ENCODE assay signal across 17 cellular contexts in genomic region chr1:101006553-101006952, GRCh38. TPM values are rescaled to one million over a fixed set of nuclear protein-coding genes. Genes with fewer than 3 reads are reported as not detected.
A peak's percentile ranks its signal among the peaks of the same experiment; 100 is the strongest.
DNase-seq lines count a peak whose midpoint lies in the region.
"Had no signal": no experiment of that assay in that cellular context is flagged by ENCODE, and none has a peak within 500 bp of the region (broad histone marks: within the 10 kb centered on the region; RNA-seq: fewer than 3 reads in every experiment).

No MANE protein-coding gene starts in this region.

- no peaks in the 10 kb centered on the region for H3K27me3 Mint-ChIP-seq in activated naive CD4-positive, alpha-beta T cell treated with anti-CD3 and anti-CD28 coated beads, Interleukin-2, amount 50 U/mL, for 24 hours
- no peaks in the 10 kb centered on the region for H3K27me3 Mint-ChIP-seq in T-helper 2 cell treated with Interferon-gamma antibody and Interleukin-4, amounts not matched to agents 5 μg/mL and 100 μg/mL, for 36 hours (ENCODE audit: low read depth)

- peaks cover 82% of the 10 kb centered on the region for H3K4me1 Mint-ChIP-seq in activated naive CD4-positive, alpha-beta T cell treated with anti-CD3 and anti-CD28 coated beads, Interleukin-2, amount 50 U/mL, for 24 hours
- peaks cover 54% of the 10 kb centered on the region for H3K4me1 Mint-ChIP-seq in T-helper 2 cell treated with Interferon-gamma antibody and Interleukin-4, amounts not matched to agents 5 μg/mL and 100 μg/mL, for 36 hours (ENCODE audit: low read depth)

- in situ Hi-C loops in ACHN (cut with HindIII; ENCODE audit: low pct_ligation_motif_present, low pct_unique_long_range_greater_than_20kb, low sequenced_read_pairs): no loop called here

- H3K36me3 Mint-ChIP-seq in activated naive CD4-positive, alpha-beta T cell treated with anti-CD3 and anti-CD28 coated beads, Interleukin-2, amount 50 U/mL, for 24 hours: peaks cover 42% of the 10 kb centered on the region
- peaks cover 58% of the 10 kb centered on the region for H3K36me3 Mint-ChIP-seq in T-helper 2 cell treated with Interferon-gamma antibody and Interleukin-4, amounts not matched to agents 5 μg/mL and 100 μg/mL, for 36 hours (ENCODE audit: low read depth)

- H3K27ac Mint-ChIP-seq in activated naive CD4-positive, alpha-beta T cell treated with anti-CD3 and anti-CD28 coated beads, Interleukin-2, amount 50 U/mL, for 24 hours: no peak overlapping the region
- H3K27ac Mint-ChIP-seq in T-helper 2 cell treated with Interferon-gamma antibody and Interleukin-4, amounts not matched to agents 5 μg/mL and 100 μg/mL, for 36 hours: peak overlapping the region; percentile 42
- H3K27ac Mint-ChIP-seq: activated T-helper 1 cell treated with anti-CD3 and anti-CD28 coated beads, Interleukin-12 subunit alpha, Interleukin-12 subunit beta, Interleukin-2, Interleukin-4 antibody, amounts not matched to agents 30 ng/mL and 10 ng/mL and 1 ng/mL, durations not matched to agents 14 hours and 24 hours and 36 hours had no signal

- DNase-seq in activated naive CD4-positive, alpha-beta T cell treated with Interleukin-2 at 50 U/mL for 16 hours: no peak
- no peak for DNase-seq in T-helper 2 cell treated with Interferon-gamma antibody and Interleukin-4, amounts not matched to agents 5 μg/mL and 100 μg/mL, for 36 hours (ENCODE audit: low spot score)
- DNase-seq in fibroblast of gingiva (ENCODE audit: low read depth): peak; percentile 42
- DNase-seq in germinal center (ENCODE audit: low spot score): no peak
- DNase-seq in cerebellum (ENCODE audit: low spot score): no peak
- no peak for DNase-seq in ACHN
- DNase-seq in head of caudate nucleus: no peak
- DNase-seq: aorta; effector CD8-positive, alpha-beta T cell; KG1; lower lobe of right lung; NCI-H1048; NCI-H510A treated with DMSO at 0.1 percent for 48 hours; occipital lobe; retina had no signal

- peak overlapping the region; percentile 24 for H3K4me3 Mint-ChIP-seq in activated naive CD4-positive, alpha-beta T cell treated with anti-CD3 and anti-CD28 coated beads, Interleukin-2, amount 50 U/mL, for 24 hours
- H3K4me3 Mint-ChIP-seq in T-helper 2 cell treated with Interferon-gamma antibody and Interleukin-4, amounts not matched to agents 5 μg/mL and 100 μg/mL, for 36 hours: peak overlapping the region; percentile 41
- H3K4me3 Mint-ChIP-seq: activated T-helper 1 cell treated with anti-CD3 and anti-CD28 coated beads, Interleukin-12 subunit alpha, Interleukin-12 subunit beta, Interleukin-2, Interleukin-4 antibody, amounts not matched to agents 30 ng/mL and 10 ng/mL and 1 ng/mL, durations not matched to agents 14 hours and 24 hours and 36 hours had no signal

- H3K9me3 Mint-ChIP-seq in activated naive CD4-positive, alpha-beta T cell treated with anti-CD3 and anti-CD28 coated beads, Interleukin-2, amount 50 U/mL, for 24 hours: peaks cover 15% of the 10 kb centered on the region
- H3K9me3 Mint-ChIP-seq in T-helper 2 cell treated with Interferon-gamma antibody and Interleukin-4, amounts not matched to agents 5 μg/mL and 100 μg/mL, for 36 hours: peaks cover 12% of the 10 kb centered on the region

- intact Hi-C loops in head of caudate nucleus (cut with DNase I): no loop called here

RNA-seq across cellular contexts. Expression of gene DPH5, which starts 19.0 kb away (rescaled TPM):
- total RNA-seq in cerebellum: 27.7 TPM
